Comparison of ENCODE assay signal across 9 cellular contexts in genomic region chr20:59063358-59064213, GRCh38. TPM values are rescaled to one million over a fixed set of nuclear protein-coding genes. Genes with fewer than 3 reads are reported as not detected.
DNase-seq lines count a peak whose midpoint lies in the region; ATAC-seq and TF ChIP-seq lines count a peak whose summit lies in the region.
"Had no signal": no experiment of that assay in that cellular context is flagged by ENCODE, and none has a peak within 500 bp of the region (broad histone marks: within the 10 kb centered on the region; RNA-seq: fewer than 3 reads in every experiment).

No MANE protein-coding gene starts in this region.

- no peaks in the 10 kb centered on the region for H3K9me3 ChIP-seq in aorta (ENCODE audit: control insufficient read depth, low read length)

- no peaks in the 10 kb centered on the region for H3K36me3 ChIP-seq in aorta (ENCODE audit: control insufficient read depth in 1 of 2, insufficient read depth in 2 of 2, low read length in 1 of 2)

- peaks cover 11% of the 10 kb centered on the region for H3K27me3 Mint-ChIP-seq in nephron (ENCODE audit: low read depth)

- H3K27ac Mint-ChIP-seq in nephron: peak overlapping the region in 1 of 3 experiments; percentile 6

- no peaks in the 10 kb centered on the region for H3K9me3 Mint-ChIP-seq in nephron

- no peaks in the 10 kb centered on the region for H3K4me1 ChIP-seq in aorta (ENCODE audit: control insufficient read depth in 1 of 2, insufficient read depth in 2 of 2, low read length in 2 of 2)

- WGBS in aorta, 2 donors: 29 to 30% methylated on average over 22 of the region's 22 CpGs

- ATAC-seq in HG03354 (IDR thresholded peaks at IDR 0.05; ENCODE audit: poor library complexity, severe bottlenecking, unreplicated experiment): no peak
- ATAC-seq in GM21423 (IDR thresholded peaks at IDR 0.05; ENCODE audit: unreplicated experiment): no peak
- ATAC-seq in GM18502 (IDR thresholded peaks at IDR 0.05; ENCODE audit: poor library complexity, unreplicated experiment): no peak
- no peak for ATAC-seq in aorta (ENCODE audit: low FRiP score)

- TF ChIP-seq CTCF in dorsolateral prefrontal cortex (IDR thresholded peaks at IDR 0.05 in 54 of 56, conservative IDR thresholded peaks at IDR 0.05 in 2 of 56; ENCODE audit: low read depth in 1 of 56, partially characterized antibody in 56 of 56): no peak
- no peak for TF ChIP-seq CTCF in nephron (IDR thresholded peaks at IDR 0.05; ENCODE audit: unreplicated experiment in 3 of 3)

- H3K27ac ChIP-seq in dorsolateral prefrontal cortex (peak overlapping the region in 9 of 59 donors; percentile 13 to 65 (median 25)), aorta (ENCODE audit: low read depth in 1 of 2, low read length in 2 of 2) (no peak overlapping the region)

- no peaks in the 10 kb centered on the region for H3K36me3 Mint-ChIP-seq in nephron (ENCODE audit: low read depth)

- intact Hi-C loops in dorsolateral prefrontal cortex (cut with DNase I) (no loop called here), aorta (cut with DNase I) (no loop called here)

- H3K4me3 Mint-ChIP-seq in nephron: peak overlapping the region in 2 of 3 experiments; percentile 43 to 53

- H3K4me1 Mint-ChIP-seq in nephron: peaks cover 7% of the 10 kb centered on the region

- H3K27me3 ChIP-seq in dorsolateral prefrontal cortex: no peaks in the 10 kb centered on the region
- H3K27me3 ChIP-seq in aorta (ENCODE audit: control insufficient read depth in 1 of 2, insufficient read depth in 2 of 2, low read length in 1 of 2): no peaks in the 10 kb centered on the region

- peak overlapping the region in 3 of 59 donors; percentile 7 to 14 (median 12) for H3K4me3 ChIP-seq in dorsolateral prefrontal cortex
- H3K4me3 ChIP-seq in aorta (ENCODE audit: low read length in 2 of 2): no peak overlapping the region

- DNase-seq in D341Med (ENCODE audit: low spot score) (peak; percentile 38), NCI-H69 (lab: John Stamatoyannopoulos, UW) (peak; percentile 91), dorsolateral prefrontal cortex (peak in 7 of 10 donors; percentile 8 to 68 (median 44)), aorta (no peak)

RNA-seq across cellular contexts. Expression of gene PRELID3B, which starts 21.0 kb away (rescaled TPM):
- total RNA-seq in dorsolateral prefrontal cortex (10 to 100 TPM; 15.9 to 41.2 (median 26.9) TPM), aorta (10 to 100 TPM; 24.0 to 33.1 TPM)
- 10 to 100 TPM; 19.5 to 44.2 TPM for polyA plus RNA-seq in aorta

RNA-seq across cellular contexts. Expression of gene ATP5F1E, which starts 31.5 kb away (rescaled TPM):
- total RNA-seq in dorsolateral prefrontal cortex: 10 to 100 TPM; 31.5 to 78.6 (median 49.1) TPM
- total RNA-seq in aorta: 10 to 100 TPM; 48.2 to 50.1 TPM
- 100 to 1,000 TPM in 1 of 2 donors, 10 to 100 TPM in 1; 51.5 to 110 TPM for polyA plus RNA-seq in aorta

RNA-seq across cellular contexts. Expression of gene TUBB1, which starts 44.4 kb away (rescaled TPM):
- total RNA-seq in dorsolateral prefrontal cortex (under 1 TPM in 56 of 120 experiments, not detected in 64; 0.07 to 0.78 (median 0.24) TPM), aorta (1 to 10 TPM in 1 of 2 donors, under 1 TPM in 1; 0.15 to 2.1 TPM)
- polyA plus RNA-seq in aorta: not detected
- total RNA-seq: activated CD8-positive, alpha-beta memory T cell treated with anti-CD3 and anti-CD28 coated beads for 36 hours had no signal

RNA-seq across cellular contexts. Expression of gene CTSZ, which starts 56.5 kb away (rescaled TPM):
- 10 to 100 TPM; 33.6 to 99.6 (median 49.4) TPM for total RNA-seq in dorsolateral prefrontal cortex
- 100 to 1,000 TPM; 183 to 241 TPM for total RNA-seq in aorta
- 100 to 1,000 TPM; 299 to 350 TPM for polyA plus RNA-seq in aorta

Comparison
In these comparisons a context has a peak if more than half of its experiments do, and no peak if none do; other contexts are left out.
1. DNase-seq: peak in D341Med (single experiment), NCI-H69 (single experiment) and dorsolateral prefrontal cortex (7 of 10); none in aorta (0 of 2).